13 cellular contexts compared by ENCODE assay signal in genomic region chr1:24266398-24266941, GRCh38. TPM values are rescaled to one million over a fixed set of nuclear protein-coding genes. Genes with fewer than 3 reads are reported as not detected.
DNase-seq lines count a peak whose midpoint lies in the region; ATAC-seq lines count a peak whose summit lies in the region.
"Had no signal": no experiment of that assay in that cellular context is flagged by ENCODE, and none has a peak within 500 bp of the region (broad histone marks: within the 10 kb centered on the region; RNA-seq: fewer than 3 reads in every experiment).

No MANE protein-coding gene starts in this region.

- in situ Hi-C loops in ACHN (cut with HindIII; ENCODE audit: low pct_ligation_motif_present, low pct_unique_long_range_greater_than_20kb, low sequenced_read_pairs), result no loop called here

- peak; percentile 95 for DNase-seq in ACHN
- DNase-seq in HS-27A (ENCODE audit: low read depth), result peak; percentile 100
- DNase-seq in adipocyte (ENCODE audit: low read depth), result peak; percentile 54
- peak; percentile 16 for DNase-seq in iPS-NIHi11 (ENCODE audit: low spot score)
- no peak for DNase-seq in CD8-positive, alpha-beta memory T cell
- DNase-seq in activated naive CD4-positive, alpha-beta T cell treated with Interleukin-2 at 50 U/mL for 16 hours, result no peak
- no peak for DNase-seq in left ventricle myocardium superior
- DNase-seq: activated T-cell treated with anti-CD3 and anti-CD28 coated beads, Interleukin-2, amount 50 U/mL, for 48 hours; AML-193; colonic mucosa; NCI-H82 had no signal

- POLR2A ChIA-PET in CD8-positive, alpha-beta memory T cell (lab: Charles Lee), result no interaction called here

- H3K36me3 ChIP-seq in adipocyte (ENCODE audit: control insufficient read depth, insufficient read depth, low read length, severe bottlenecking), result no peaks in the 10 kb centered on the region
- no peaks in the 10 kb centered on the region for H3K36me3 ChIP-seq in CD8-positive, alpha-beta memory T cell (ENCODE audit: insufficient read depth, low read length)
- H3K36me3 ChIP-seq: colonic mucosa, neutrophil had no signal

- CTCF ChIA-PET in CD8-positive, alpha-beta memory T cell (lab: Charles Lee), result no interaction called here

- peaks cover 8% of the 10 kb centered on the region for H3K9me3 ChIP-seq in adipocyte (ENCODE audit: control insufficient read depth, low read length)
- no peaks in the 10 kb centered on the region for H3K9me3 ChIP-seq in CD8-positive, alpha-beta memory T cell (ENCODE audit: low read length)
- H3K9me3 ChIP-seq: colonic mucosa, neutrophil had no signal

- H3K27ac ChIP-seq in CD8-positive, alpha-beta memory T cell (ENCODE audit: low read depth, low read length), result no peak overlapping the region
- H3K27ac ChIP-seq: colonic mucosa, neutrophil had no signal

- no peak overlapping the region for H3K4me3 ChIP-seq in adipocyte (ENCODE audit: low read length)
- H3K4me3 ChIP-seq in CD8-positive, alpha-beta memory T cell (ENCODE audit: low read length), result no peak overlapping the region
- H3K4me3 ChIP-seq: colonic mucosa had no signal

- no peaks in the 10 kb centered on the region for H3K27me3 ChIP-seq in adipocyte (replicated peaks; ENCODE audit: control insufficient read depth, insufficient read depth, low read length)
- H3K27me3 ChIP-seq in CD8-positive, alpha-beta memory T cell (ENCODE audit: insufficient read depth, low read length, poor library complexity, severe bottlenecking), result no peaks in the 10 kb centered on the region
- H3K27me3 ChIP-seq: colonic mucosa had no signal

- H3K9me3 Mint-ChIP-seq in CD8-positive, alpha-beta memory T cell, result peaks cover 0 to 13% (median 8%) of the 10 kb centered on the region in 5 donors

- no peaks in the 10 kb centered on the region for H3K4me1 Mint-ChIP-seq in CD8-positive, alpha-beta memory T cell

- ATAC-seq in GM19351 (IDR thresholded peaks at IDR 0.05; ENCODE audit: unreplicated experiment) (no peak), left ventricle myocardium superior (no peak)

- peaks cover 7 to 19% of the 10 kb centered on the region in 2 donors for H3K27me3 Mint-ChIP-seq in CD8-positive, alpha-beta memory T cell

- peaks cover 4% of the 10 kb centered on the region for H3K4me1 ChIP-seq in adipocyte (ENCODE audit: control insufficient read depth, insufficient read depth, low read length)
- H3K4me1 ChIP-seq in CD8-positive, alpha-beta memory T cell (ENCODE audit: insufficient read depth, low read length), result no peaks in the 10 kb centered on the region
- H3K4me1 ChIP-seq: colonic mucosa had no signal

- no peak overlapping the region for H3K9ac ChIP-seq in adipocyte (ENCODE audit: low read length)

- intact Hi-C loops in left ventricle myocardium superior (cut with micrococcal nuclease), result no loop called here

- H3K27ac Mint-ChIP-seq in CD8-positive, alpha-beta memory T cell, result no peak overlapping the region

- peaks cover 0 to 11% (median 0%) of the 10 kb centered on the region in 3 donors for H3K36me3 Mint-ChIP-seq in CD8-positive, alpha-beta memory T cell

- no peak overlapping the region for H3K4me3 Mint-ChIP-seq in CD8-positive, alpha-beta memory T cell

RNA-seq across cellular contexts. Expression of gene GRHL3, which starts 52.7 kb away (rescaled TPM):
- under 1 TPM; 0.13 to 0.29 TPM for total RNA-seq in CD8-positive, alpha-beta memory T cell
- not detected for polyA plus RNA-seq in CD8-positive, alpha-beta memory T cell
- total RNA-seq in left ventricle myocardium superior, result not detected

Comparison
In these comparisons a context has a peak if more than half of its experiments do, and no peak if none do; other contexts are left out.
1. DNase-seq: peak in ACHN (single experiment), HS-27A (single experiment), adipocyte (single experiment) and iPS-NIHi11 (single experiment); none in CD8-positive, alpha-beta memory T cell (0 of 5), activated naive CD4-positive, alpha-beta T cell treated with Interleukin-2 at 50 U/mL for 16 hours (single experiment) and left ventricle myocardium superior (single experiment).